Comparison of ENCODE assay signal across 18 cellular contexts in genomic region chr2:149652520-149652919, GRCh38.
A peak's percentile ranks its signal among the peaks of the same experiment; 100 is the strongest.
DNase-seq lines count a peak whose midpoint lies in the region; ATAC-seq, FAIRE-seq and TF ChIP-seq lines count a peak whose summit lies in the region.
"Had no signal": no experiment of that assay in that cellular context is flagged by ENCODE, and none has a peak within 500 bp of the region (broad histone marks: within the 10 kb centered on the region; RNA-seq: fewer than 3 reads in every experiment).

No MANE protein-coding gene starts in this region.

- no peak for FAIRE-seq in small intestine (lab: Jason Lieb, UNC)

- H3K9me3 ChIP-seq in left ventricle myocardium inferior (replicated peaks) (peaks cover 7% of the 10 kb centered on the region), small intestine (ENCODE audit: control insufficient read depth, low read depth) (no peaks in the 10 kb centered on the region)

- TF ChIP-seq CTCF in left ventricle myocardium inferior (IDR thresholded peaks at IDR 0.05; ENCODE audit: borderline replicate concordance) (no peak), cardiac fibroblast (IDR thresholded peaks at IDR 0.05; ENCODE audit: low read depth, low read length) (no peak), foreskin fibroblast (IDR thresholded peaks at IDR 0.05; ENCODE audit: low read depth, low read length) (no peak)

- intact Hi-C loops in Right ventricle myocardium superior (cut with DNase I), result no loop called here
- intact Hi-C loops in left ventricle myocardium inferior (cut with micrococcal nuclease), result no loop called here

- H3K27ac ChIP-seq in left ventricle myocardium inferior (replicated peaks) (no peak overlapping the region), small intestine (ENCODE audit: low read depth in 1 of 2, low read length in 1 of 2) (no peak overlapping the region)

- H3K36me3 ChIP-seq in left ventricle myocardium inferior (no peaks in the 10 kb centered on the region), small intestine (ENCODE audit: control insufficient read depth in 2 of 2, insufficient read depth in 2 of 2, low read length in 2 of 2) (no peaks in the 10 kb centered on the region)

- 44 to 76% (median 67%) methylated on average over 2 of the region's 2 CpGs for WGBS in small intestine, 3 donors

- DNase-seq in Right ventricle myocardium superior, result no peak
- DNase-seq in left ventricle myocardium inferior, result no peak
- peak; percentile 6 to 66 for DNase-seq in cardiac fibroblast (ENCODE audit: low read depth in 2 of 2)
- peak; percentile 41 to 49 for DNase-seq in foreskin fibroblast
- DNase-seq in small intestine, result peak; percentile 29
- no peak for DNase-seq in NAMALWA (ENCODE audit: low spot score)
- DNase-seq: 8988T, DMS79 treated with DMSO at 0.1 percent for 48 hours, HCEC 1CT, KBM-7, MV-4-11, NCI-H1417, NCI-H187, NCI-H2227 treated with DMSO at 0.1 percent for 48 hours, NCI-H524 treated with DMSO at 0.1 percent for 48 hours, RPMI8226 had no signal

- H3K27me3 ChIP-seq in left ventricle myocardium inferior (ENCODE audit: low read depth) (no peaks in the 10 kb centered on the region), small intestine (ENCODE audit: control insufficient read depth in 2 of 2, insufficient read depth in 2 of 2, low read length in 2 of 2) (no peaks in the 10 kb centered on the region)

- no peaks in the 10 kb centered on the region for H3K4me1 ChIP-seq in left ventricle myocardium inferior
- H3K4me1 ChIP-seq in small intestine (ENCODE audit: control insufficient read depth in 2 of 2, insufficient read depth in 1 of 2, low read depth in 1 of 2, low read length in 1 of 2), result no peaks in the 10 kb centered on the region

- peak; percentile 34 for ATAC-seq in Right ventricle myocardium superior (ENCODE audit: poor library complexity)
- ATAC-seq in HG03457 (IDR thresholded peaks at IDR 0.05; ENCODE audit: unreplicated experiment), result no peak
- no peak for ATAC-seq in HG03469 (IDR thresholded peaks at IDR 0.05; ENCODE audit: unreplicated experiment)

- H3K4me3 ChIP-seq in left ventricle myocardium inferior, result no peak overlapping the region
- H3K4me3 ChIP-seq in cardiac fibroblast (replicated peaks in 1 of 2; ENCODE audit: low read depth in 2 of 2, low read length in 2 of 2), result no peak overlapping the region
- no peak overlapping the region for H3K4me3 ChIP-seq in foreskin fibroblast (ENCODE audit: low read depth in 1 of 2, low read length in 2 of 2)
- H3K4me3 ChIP-seq in small intestine (ENCODE audit: low read depth in 1 of 2, low read length in 2 of 2), result no peak overlapping the region

Comparison
In these comparisons a context has a peak if more than half of its experiments do, and no peak if none do; other contexts are left out.
1. DNase-seq: peak in cardiac fibroblast (2 of 2), foreskin fibroblast (2 of 2) and small intestine (single experiment); none in Right ventricle myocardium superior (single experiment), left ventricle myocardium inferior (single experiment) and NAMALWA (single experiment).